21 cellular contexts compared by ENCODE assay signal in genomic region chr1:113895084-113895483, GRCh38. TPM values are rescaled to one million over a fixed set of nuclear protein-coding genes. Genes with fewer than 3 reads are reported as not detected.
DNase-seq lines count a peak whose midpoint lies in the region; ATAC-seq, FAIRE-seq and TF ChIP-seq lines count a peak whose summit lies in the region.
"Had no signal": no experiment of that assay in that cellular context is flagged by ENCODE, and none has a peak within 500 bp of the region (broad histone marks: within the 10 kb centered on the region; RNA-seq: fewer than 3 reads in every experiment).

No MANE protein-coding gene starts in this region.

- H3K9ac ChIP-seq in kidney (ENCODE audit: low read length in 2 of 2): no peak overlapping the region
- H3K9ac ChIP-seq: GM23248 had no signal

- no peaks in the 10 kb centered on the region for H3K27me3 Mint-ChIP-seq in CD4-positive, alpha-beta T cell
- no peaks in the 10 kb centered on the region for H3K27me3 Mint-ChIP-seq in CD8-positive, alpha-beta memory T cell
- no peaks in the 10 kb centered on the region for H3K27me3 Mint-ChIP-seq in CD4-positive, alpha-beta memory T cell
- H3K27me3 Mint-ChIP-seq: IgD-negative memory B cell had no signal

- ATAC-seq in CD4-positive, alpha-beta T cell (ENCODE audit: poor library complexity): no peak

- peak overlapping the region; percentile 5 for H3K27ac Mint-ChIP-seq in CD4-positive, alpha-beta T cell
- H3K27ac Mint-ChIP-seq in CD8-positive, alpha-beta memory T cell: peak overlapping the region in 6 of 8 donors; percentile 7 to 82 (median 55)
- peak overlapping the region in 2 of 7 donors; percentile 66 to 72 for H3K27ac Mint-ChIP-seq in CD4-positive, alpha-beta memory T cell

- H3K9me3 Mint-ChIP-seq in CD4-positive, alpha-beta T cell: no peaks in the 10 kb centered on the region
- no peaks in the 10 kb centered on the region for H3K9me3 Mint-ChIP-seq in CD8-positive, alpha-beta memory T cell
- H3K9me3 Mint-ChIP-seq in CD4-positive, alpha-beta memory T cell: no peaks in the 10 kb centered on the region
- H3K9me3 Mint-ChIP-seq: CD14-positive monocyte, IgD-negative memory B cell had no signal

- H3K4me1 ChIP-seq in CD8-positive, alpha-beta memory T cell (ENCODE audit: insufficient read depth, low read length): peaks cover 8% of the 10 kb centered on the region
- peaks cover 18 to 50% of the 10 kb centered on the region in 2 experiments for H3K4me1 ChIP-seq in neutrophil (ENCODE audit: control insufficient read depth in 1 of 2, insufficient read depth in 1 of 2, low read depth in 1 of 2, low read length in 1 of 2)
- no peaks in the 10 kb centered on the region for H3K4me1 ChIP-seq in kidney (ENCODE audit: control insufficient read depth in 1 of 2, insufficient read depth in 1 of 2, low read depth in 1 of 2, low read length in 2 of 2)
- H3K4me1 ChIP-seq in CD4-positive, alpha-beta memory T cell (ENCODE audit: insufficient read depth, low read length): peaks cover 6% of the 10 kb centered on the region

- intact Hi-C loops in CD4-positive, alpha-beta T cell (cut with DNase I, micrococcal nuclease): no loop called here
- intact Hi-C loops in kidney (cut with DNase I): no loop called here
- intact Hi-C loops in CD4-positive, alpha-beta memory T cell (cut with micrococcal nuclease): no loop called here

- no peaks in the 10 kb centered on the region for H3K9me3 ChIP-seq in CD4-positive, alpha-beta T cell (ENCODE audit: control insufficient read depth, low read length)
- no peaks in the 10 kb centered on the region for H3K9me3 ChIP-seq in CD8-positive, alpha-beta memory T cell (ENCODE audit: low read length)
- H3K9me3 ChIP-seq in neutrophil (no peaks in the 10 kb centered on the region), kidney (ENCODE audit: control insufficient read depth in 1 of 2, low read length in 2 of 2) (no peaks in the 10 kb centered on the region)
- no peaks in the 10 kb centered on the region for H3K9me3 ChIP-seq in CD4-positive, alpha-beta memory T cell (ENCODE audit: control insufficient read depth in 1 of 2, low read length in 2 of 2)

- H3K36me3 ChIP-seq in CD8-positive, alpha-beta memory T cell (ENCODE audit: insufficient read depth, low read length): peaks cover 48% of the 10 kb centered on the region
- H3K36me3 ChIP-seq in neutrophil: peaks cover 16% of the 10 kb centered on the region
- peaks cover 21 to 36% of the 10 kb centered on the region in 2 donors for H3K36me3 ChIP-seq in kidney (ENCODE audit: control insufficient read depth in 1 of 2, insufficient read depth in 2 of 2, low read length in 2 of 2)
- peaks cover 55% of the 10 kb centered on the region for H3K36me3 ChIP-seq in CD4-positive, alpha-beta memory T cell (ENCODE audit: insufficient read depth, low read length)

- POLR2A ChIA-PET in CD4-positive, alpha-beta T cell (lab: Charles Lee): interaction anchor here (2.2 kb wide), 1 partner anchor 9 kb away, joined by 8 read pairs; the partner anchor contains the start of gene AP4B1
- POLR2A ChIA-PET in CD8-positive, alpha-beta memory T cell (lab: Charles Lee): interaction anchor here (1.1 kb wide), 1 partner anchor 9 kb away, joined by 3 read pairs; the partner anchor contains the start of gene AP4B1
- POLR2A ChIA-PET in CD4-positive, alpha-beta memory T cell (lab: Charles Lee; ENCODE audit: partially characterized antibody): interaction anchor here (1.0 to 2.0 kb wide), 3 partner anchors 9 to 34 kb away, joined by 4 to 6 read pairs (median 5); partner anchors contain the start of genes AP4B1 and HIPK1

- CTCF ChIA-PET in CD4-positive, alpha-beta T cell (lab: Charles Lee): no interaction called here
- CTCF ChIA-PET in CD8-positive, alpha-beta memory T cell (lab: Charles Lee): interaction anchor here (1.2 to 1.8 kb wide), 2 partner anchors 10 to 26 kb away, joined by 3 to 5 read pairs; no protein-coding TSS in a partner anchor
- CTCF ChIA-PET in CD4-positive, alpha-beta memory T cell (lab: Charles Lee; ENCODE audit: partially characterized antibody): no interaction called here

- H3K4me3 Mint-ChIP-seq in CD4-positive, alpha-beta T cell: no peak overlapping the region
- H3K4me3 Mint-ChIP-seq in CD8-positive, alpha-beta memory T cell: no peak overlapping the region
- H3K4me3 Mint-ChIP-seq in CD4-positive, alpha-beta memory T cell: no peak overlapping the region
- H3K4me3 Mint-ChIP-seq: CD14-positive monocyte, IgD-negative memory B cell had no signal

- H3K27ac ChIP-seq in CD4-positive, alpha-beta T cell (ENCODE audit: low read depth, low read length): no peak overlapping the region
- H3K27ac ChIP-seq in CD8-positive, alpha-beta memory T cell (ENCODE audit: low read depth, low read length): no peak overlapping the region
- peak overlapping the region; percentile 0 for H3K27ac ChIP-seq in neutrophil
- H3K27ac ChIP-seq in kidney (ENCODE audit: low read depth in 2 of 2, low read length in 2 of 2): no peak overlapping the region
- no peak overlapping the region for H3K27ac ChIP-seq in CD4-positive, alpha-beta memory T cell (ENCODE audit: low read depth, low read length)
- H3K27ac ChIP-seq: GM23248 had no signal

- no peak for TF ChIP-seq CTCF in CD4-positive, alpha-beta T cell (IDR thresholded peaks at IDR 0.05)
- no peak for TF ChIP-seq CTCF in neutrophil (IDR thresholded peaks at IDR 0.05)
- TF ChIP-seq CTCF in kidney (IDR thresholded peaks at IDR 0.05; ENCODE audit: borderline replicate concordance, extremely low read depth, insufficient read depth): no peak

- no peak for FAIRE-seq in kidney (lab: Jason Lieb, UNC)

- H3K36me3 Mint-ChIP-seq in CD4-positive, alpha-beta T cell (ENCODE audit: low read depth): peaks cover 64% of the 10 kb centered on the region
- H3K36me3 Mint-ChIP-seq in CD8-positive, alpha-beta memory T cell: peaks cover 9 to 65% (median 25%) of the 10 kb centered on the region in 3 donors
- peaks cover 47 to 61% of the 10 kb centered on the region in 2 donors for H3K36me3 Mint-ChIP-seq in CD4-positive, alpha-beta memory T cell

- no peaks in the 10 kb centered on the region for H3K27me3 ChIP-seq in CD4-positive, alpha-beta T cell (ENCODE audit: control insufficient read depth, insufficient read depth, low read length)
- no peaks in the 10 kb centered on the region for H3K27me3 ChIP-seq in CD8-positive, alpha-beta memory T cell (ENCODE audit: insufficient read depth, low read length, poor library complexity, severe bottlenecking)
- no peaks in the 10 kb centered on the region for H3K27me3 ChIP-seq in neutrophil
- H3K27me3 ChIP-seq in CD4-positive, alpha-beta memory T cell (ENCODE audit: insufficient read depth, low read length): no peaks in the 10 kb centered on the region

- DNase-seq in CD4-positive, alpha-beta T cell: no peak
- DNase-seq in CD8-positive, alpha-beta memory T cell: no peak
- DNase-seq in cerebellum (ENCODE audit: low spot score) (peak; percentile 27), kidney (no peak), activated gamma-delta T cell treated with Interleukin-2 at 50 U/mL for 16 hours (no peak)
- DNase-seq in CD4-positive, alpha-beta memory T cell: no peak
- DNase-seq: DMS153, GF-D8, GM23248, Kasumi-1, MM.1S, NCI-H1105 treated with DMSO at 0.1 percent for 48 hours, NCI-H1694, NCI-H2081 treated with DMSO at 0.1 percent for 48 hours, NCI-H510A, NCI-H748 treated with DMSO at 0.1 percent for 48 hours, OCI-M1, Right ventricle myocardium superior had no signal

- no peak overlapping the region for H3K4me3 ChIP-seq in CD8-positive, alpha-beta memory T cell (ENCODE audit: low read length)
- H3K4me3 ChIP-seq in neutrophil (ENCODE audit: low read depth in 1 of 2, low read length in 1 of 2) (no peak overlapping the region), kidney (ENCODE audit: low read length in 2 of 2) (no peak overlapping the region)
- no peak overlapping the region for H3K4me3 ChIP-seq in CD4-positive, alpha-beta memory T cell (ENCODE audit: low read length in 2 of 2)
- H3K4me3 ChIP-seq: GM23248 had no signal

- H3K4me1 Mint-ChIP-seq in CD4-positive, alpha-beta T cell (ENCODE audit: low read depth): peaks cover 14% of the 10 kb centered on the region
- H3K4me1 Mint-ChIP-seq in CD8-positive, alpha-beta memory T cell: peaks cover 22 to 37% (median 28%) of the 10 kb centered on the region in 3 donors
- peaks cover 13 to 31% (median 27%) of the 10 kb centered on the region in 4 donors for H3K4me1 Mint-ChIP-seq in CD4-positive, alpha-beta memory T cell

RNA-seq across cellular contexts. Expression of gene BCL2L15, which starts 7.7 kb away (rescaled TPM):
- 1 to 10 TPM; 1.2 to 1.5 TPM for total RNA-seq in CD4-positive, alpha-beta T cell
- total RNA-seq in CD8-positive, alpha-beta memory T cell: 1 to 10 TPM; 1.2 to 1.9 TPM
- not detected for polyA plus RNA-seq in CD8-positive, alpha-beta memory T cell
- total RNA-seq in cerebellum (0.91 TPM), kidney (34.3 TPM)
- 2.2 TPM for polyA plus RNA-seq in kidney (ENCODE audit: insufficient read depth, low read depth, low replicate concordance)
- total RNA-seq in CD4-positive, alpha-beta memory T cell: 1 to 10 TPM; 1.3 to 2.1 TPM
- 1 to 10 TPM in 1 of 2 donors, under 1 TPM in 1; 0.75 to 1.3 TPM for polyA plus RNA-seq in CD4-positive, alpha-beta memory T cell
- total RNA-seq: Right ventricle myocardium superior had no signal
- polyA plus RNA-seq: CD14-positive monocyte, GM23248, IgD-negative memory B cell had no signal

RNA-seq across cellular contexts. Expression of gene AP4B1, which starts 9.5 kb away (rescaled TPM):
- 10 to 100 TPM; 44.1 to 48.0 TPM for total RNA-seq in CD4-positive, alpha-beta T cell
- total RNA-seq in CD8-positive, alpha-beta memory T cell: 10 to 100 TPM; 33.7 to 36.2 TPM
- polyA plus RNA-seq in CD8-positive, alpha-beta memory T cell: 12.1 TPM
- total RNA-seq in cerebellum (29.8 TPM), kidney (21.7 TPM)
- 8.7 TPM for polyA plus RNA-seq in kidney (ENCODE audit: insufficient read depth, low read depth, low replicate concordance)
- 10 to 100 TPM; 74.5 to 75.5 TPM for total RNA-seq in CD4-positive, alpha-beta memory T cell
- polyA plus RNA-seq in CD4-positive, alpha-beta memory T cell: 10 to 100 TPM in 1 of 2 donors, 1 to 10 TPM in 1; 8.9 to 12.9 TPM

RNA-seq across cellular contexts. Expression of gene DCLRE1B, which starts 10.0 kb away (rescaled TPM):
- total RNA-seq in CD4-positive, alpha-beta T cell: 1 to 10 TPM; 6.4 to 6.8 TPM
- 10 to 100 TPM; 31.2 to 32.1 TPM for total RNA-seq in CD8-positive, alpha-beta memory T cell
- 5.1 TPM for polyA plus RNA-seq in CD8-positive, alpha-beta memory T cell
- total RNA-seq in cerebellum: 9.3 TPM
- total RNA-seq in kidney: 6.1 TPM
- polyA plus RNA-seq in kidney (ENCODE audit: insufficient read depth, low read depth, low replicate concordance): 1.4 TPM
- total RNA-seq in CD4-positive, alpha-beta memory T cell: 1 to 10 TPM; 5.1 to 5.4 TPM
- polyA plus RNA-seq in CD4-positive, alpha-beta memory T cell: 1 to 10 TPM; 2.8 to 5.3 TPM

RNA-seq across cellular contexts. Expression of gene PTPN22, which starts 23.6 kb away (rescaled TPM):
- 10 to 100 TPM; 28.3 to 30.2 TPM for total RNA-seq in CD4-positive, alpha-beta T cell
- total RNA-seq in CD8-positive, alpha-beta memory T cell: 10 to 100 TPM; 57.7 to 66.5 TPM
- polyA plus RNA-seq in CD8-positive, alpha-beta memory T cell: 83.2 TPM
- 0.36 TPM for total RNA-seq in cerebellum
- total RNA-seq in kidney: 6.6 TPM
- 0.32 TPM for polyA plus RNA-seq in kidney (ENCODE audit: insufficient read depth, low read depth, low replicate concordance)
- 10 to 100 TPM; 32.2 to 33.7 TPM for total RNA-seq in CD4-positive, alpha-beta memory T cell
- 10 to 100 TPM; 38.1 to 66.1 TPM for polyA plus RNA-seq in CD4-positive, alpha-beta memory T cell

RNA-seq across cellular contexts. Expression of gene HIPK1, which starts 34.0 kb away (rescaled TPM):
- total RNA-seq in CD4-positive, alpha-beta T cell: 100 to 1,000 TPM; 245 to 251 TPM
- 10 to 100 TPM; 80.9 to 81.2 TPM for total RNA-seq in CD8-positive, alpha-beta memory T cell
- polyA plus RNA-seq in CD8-positive, alpha-beta memory T cell: 19.4 TPM
- 46.9 TPM for total RNA-seq in cerebellum
- total RNA-seq in kidney: 65.0 TPM
- 8.4 TPM for polyA plus RNA-seq in kidney (ENCODE audit: insufficient read depth, low read depth, low replicate concordance)
- total RNA-seq in CD4-positive, alpha-beta memory T cell: 100 to 1,000 TPM; 107 to 110 TPM
- 10 to 100 TPM in 1 of 2 donors, 1 to 10 TPM in 1; 4.4 to 17.1 TPM for polyA plus RNA-seq in CD4-positive, alpha-beta memory T cell

Comparison
In these comparisons a context has a peak if more than half of its experiments do, and no peak if none do; other contexts are left out.
1. RNA of gene BCL2L15, which starts 7.7 kb away (total RNA-seq): 34.3 TPM in kidney (single experiment); 1.3 to 2.1 TPM in CD4-positive, alpha-beta memory T cell, 1.2 to 1.9 TPM in CD8-positive, alpha-beta memory T cell, 1.2 to 1.5 TPM in CD4-positive, alpha-beta T cell and 0.91 TPM in cerebellum (single experiment); every median in the first group is over 10 times any median in the second.